In genomic region chr6:31114540-31114876, GRCh38 we compare ENCODE assay signal across 8 cellular contexts. TPM values are rescaled to one million over a fixed set of nuclear protein-coding genes. Genes with fewer than 3 reads are reported as not detected.
A peak's percentile ranks its signal among the peaks of the same experiment; 100 is the strongest.
DNase-seq lines count a peak whose midpoint lies in the region; ATAC-seq, FAIRE-seq and TF ChIP-seq lines count a peak whose summit lies in the region.

Gene PSORS1C1 (plus strand): TSS chr6:31114800. CDS start chr6:31129633, 14,833 bp downstream.

- no peak within 1 kb of the TSS for H3K9ac ChIP-seq in SK-N-MC (ENCODE audit: insufficient read length)

- no peaks in the 10 kb centered on the region for H3K27me3 ChIP-seq in gastroesophageal sphincter
- no peaks in the 10 kb centered on the region for H3K27me3 ChIP-seq in pancreas

- WGBS in gastroesophageal sphincter (ENCODE audit: low coverage in 1 of 2), 2 donors = 11% methylated on average over 2 of the region's 3 CpGs; no CpG with 5 or more reads in 1 of the 2 donors
- WGBS in pancreas, 2 donors = 27 to 46% methylated on average over 3 of the region's 3 CpGs

- peak in 1 of 2 donors; percentile 12 for TF ChIP-seq POLR2A in gastroesophageal sphincter (IDR thresholded peaks at IDR 0.05)

- TF ChIP-seq CTCF in C4-2B (conservative IDR thresholded peaks at IDR 0.05) (no peak), gastroesophageal sphincter (IDR thresholded peaks at IDR 0.05) (no peak), pancreas (IDR thresholded peaks at IDR 0.05) (no peak)

- H3K9me3 ChIP-seq in SK-N-MC (ENCODE audit: low read depth, low read length) = no peaks in the 10 kb centered on the region
- H3K9me3 ChIP-seq in gastroesophageal sphincter = no peaks in the 10 kb centered on the region
- no peaks in the 10 kb centered on the region for H3K9me3 ChIP-seq in pancreas

- 0 out of 2 replicates have a peak within 1 kb of the TSS, but pooled peaks have one; percentile 0 for H3K4me3 ChIP-seq in SK-N-MC
- peak within 1 kb of the TSS in 1 of 2 donors; percentile 39 for H3K4me3 ChIP-seq in gastroesophageal sphincter
- H3K4me3 ChIP-seq in pancreas = no peak within 1 kb of the TSS

- TF ChIP-seq EP300 in gastroesophageal sphincter (IDR thresholded peaks at IDR 0.05) = no peak

- H3K27ac ChIP-seq in C4-2B (peak within 1 kb of the TSS; percentile 15), SK-N-MC (no peak within 1 kb of the TSS), gastroesophageal sphincter (peak within 1 kb of the TSS in 3 of 4 donors; percentile 69 to 74 (median 73)), pancreas (peak within 1 kb of the TSS in 1 of 4 donors; percentile 57)

- no peaks in the 10 kb centered on the region for H3K36me3 ChIP-seq in SK-N-MC (ENCODE audit: insufficient read depth, low read length)
- H3K36me3 ChIP-seq in gastroesophageal sphincter = no peaks in the 10 kb centered on the region
- no peaks in the 10 kb centered on the region for H3K36me3 ChIP-seq in pancreas

- FAIRE-seq in pancreas (lab: Jason Lieb, UNC) = no peak

- DNase-seq in SK-N-MC (ENCODE audit: low read depth, low spot score) = no peak
- DNase-seq in pancreas = peak in 3 of 6 donors; percentile 21 to 67 (median 55)
- DNase-seq in activated CD4-positive, CD25-positive, alpha-beta regulatory T cell treated with anti-CD3 and anti-CD28 coated beads, Interleukin-2, amount 50 U/mL, for 72 hours = no peak

- intact Hi-C loops in pancreas (cut with DNase I) = no loop called here

- peak; percentile 96 for ATAC-seq in gastroesophageal sphincter
- peak; percentile 74 to 92 (median 86) for ATAC-seq in pancreas
- no peak for ATAC-seq in HG03457 (IDR thresholded peaks at IDR 0.05; ENCODE audit: unreplicated experiment)
- ATAC-seq in GM21390 (IDR thresholded peaks at IDR 0.05; ENCODE audit: unreplicated experiment) = no peak
- ATAC-seq in HG02759 (IDR thresholded peaks at IDR 0.05; ENCODE audit: unreplicated experiment) = no peak

- H3K4me1 ChIP-seq in gastroesophageal sphincter (peaks cover 0 to 49% (median 23%) of the 10 kb centered on the region in 3 donors), pancreas (no peaks in the 10 kb centered on the region)

RNA-seq across cellular contexts. Expression of gene PSORS1C1, which starts in this region (rescaled TPM):
- total RNA-seq in gastroesophageal sphincter (1 to 10 TPM in 2 of 4 donors, under 1 TPM in 2; 0.12 to 7.8 (median 1.7) TPM), pancreas (1 to 10 TPM in 1 of 6 donors, under 1 TPM in 5; 0.06 to 1.4 (median 0.30) TPM)
- polyA plus RNA-seq in pancreas = 1 to 10 TPM in 1 of 2 donors, under 1 TPM in 1; 0.70 to 1.9 TPM

Comparison
In these comparisons a context has a peak if more than half of its experiments do, and no peak if none do; other contexts are left out.
1. ATAC-seq: peak in gastroesophageal sphincter (single experiment) and pancreas (4 of 4); none in HG03457 (single experiment), GM21390 (single experiment) and HG02759 (single experiment).